1 cellular context compared by ENCODE assay signal in the genomic region with DNA sequence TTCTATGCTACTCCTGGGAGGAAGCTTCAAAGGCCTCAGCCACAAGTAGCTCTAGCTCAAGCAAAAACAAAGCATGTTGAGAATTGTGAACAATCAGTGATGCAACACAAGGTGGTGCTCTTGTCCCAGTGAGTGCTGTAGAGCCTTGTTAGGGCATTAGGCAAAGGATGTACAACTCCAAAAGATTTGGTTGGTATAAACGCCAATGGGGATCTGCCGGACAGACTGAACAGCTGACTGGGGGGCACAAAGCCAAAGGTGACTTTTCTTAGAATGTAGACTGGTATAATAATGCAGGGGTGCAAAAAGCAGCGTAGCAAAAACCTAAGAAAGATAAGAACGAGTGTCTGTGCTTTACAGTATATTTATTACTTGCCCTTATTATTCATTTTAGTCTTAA.
TF ChIP-seq lines count a peak whose summit lies in the region.

No MANE protein-coding gene starts in this region.

TF ChIP-seq in K562, 482 proteins besides CTCF, POLR2A, EP300 and RAD21 (continued from another document):
- peak; percentile 67 for TF ChIP-seq ZNF384 (IDR thresholded peaks at IDR 0.05; ENCODE audit: low read depth, low read length)
- peak; percentile 83 for TF ChIP-seq DEAF1 (CRISPR knock-in tag; IDR thresholded peaks at IDR 0.05)
- TF ChIP-seq, protein P1, sequence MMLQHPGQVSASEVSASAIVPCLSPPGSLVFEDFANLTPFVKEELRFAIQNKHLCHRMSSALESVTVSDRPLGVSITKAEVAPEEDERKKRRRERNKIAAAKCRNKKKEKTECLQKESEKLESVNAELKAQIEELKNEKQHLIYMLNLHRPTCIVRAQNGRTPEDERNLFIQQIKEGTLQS (IDR thresholded peaks at IDR 0.05) = peak; percentile 69
- TF ChIP-seq, protein P1 (CRISPR knock-in tag; conservative IDR thresholded peaks at IDR 0.05) = no peak
- TF ChIP-seq, protein P2, sequence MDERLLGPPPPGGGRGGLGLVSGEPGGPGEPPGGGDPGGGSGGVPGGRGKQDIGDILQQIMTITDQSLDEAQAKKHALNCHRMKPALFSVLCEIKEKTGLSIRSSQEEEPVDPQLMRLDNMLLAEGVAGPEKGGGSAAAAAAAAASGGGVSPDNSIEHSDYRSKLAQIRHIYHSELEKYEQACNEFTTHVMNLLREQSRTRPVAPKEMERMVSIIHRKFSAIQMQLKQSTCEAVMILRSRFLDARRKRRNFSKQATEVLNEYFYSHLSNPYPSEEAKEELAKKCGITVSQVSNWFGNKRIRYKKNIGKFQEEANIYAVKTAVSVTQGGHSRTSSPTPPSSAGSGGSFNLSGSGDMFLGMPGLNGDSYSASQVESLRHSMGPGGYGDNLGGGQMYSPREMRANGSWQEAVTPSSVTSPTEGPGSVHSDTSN (CRISPR knock-in tag; IDR thresholded peaks at IDR 0.05; ENCODE audit: low read depth) = no peak
- TF ChIP-seq, protein P2 (tag; conservative IDR thresholded peaks at IDR 0.05; ENCODE audit: low read depth) = no peak
